Comparison of ENCODE assay signal across 17 cellular contexts in genomic region chr14:74550071-74550470, GRCh38.
"Had no signal": no experiment of that assay in that cellular context is flagged by ENCODE, and none has a peak within 500 bp of the region (broad histone marks: within the 10 kb centered on the region; RNA-seq: fewer than 3 reads in every experiment).

No MANE protein-coding gene starts in this region.

- ATAC-seq: activated CD8-positive, alpha-beta T cell treated with anti-CD3 and anti-CD28 coated beads for 36 hours; gastroesophageal sphincter; heart left ventricle; natural killer cell; T-cell had no signal

- H3K27ac ChIP-seq: brain microvascular endothelial cell, colonic mucosa, gastroesophageal sphincter had no signal

- DNase-seq: activated CD4-positive, alpha-beta T cell treated with anti-CD3 and anti-CD28 coated beads, Interleukin-2, amount 10 ng/mL, durations not matched to agents 24 days and 14 days; activated naive CD4-positive, alpha-beta T cell treated with Interleukin-2 at 50 U/mL for 16 hours; activated naive CD8-positive, alpha-beta T cell treated with anti-CD3 and anti-CD28 coated beads, Interleukin-2, amount 50 U/mL, for 24 hours; activated T-cell treated with anti-CD3 and anti-CD28 coated beads, Interleukin-2, amount 50 U/mL, for 24 hours; anterior cingulate cortex; brain microvascular endothelial cell; central memory CD4-positive, alpha-beta T cell; colonic mucosa; erythroblast; left ventricle myocardium superior; natural killer cell; stimulated activated CD4-positive, alpha-beta T cell treated with anti-CD3 and anti-CD28 coated beads, Interleukin-2, amount 100 ng/mL, for 24 hours; stimulated activated naive CD4-positive, alpha-beta T cell treated with Interleukin-2 at 50 U/mL for 16 hours; T-cell had no signal

- H3K4me3 ChIP-seq: colonic mucosa, gastroesophageal sphincter, heart left ventricle had no signal

- H3K27me3 ChIP-seq: brain microvascular endothelial cell, colonic mucosa, gastroesophageal sphincter, heart left ventricle had no signal

- H3K9me3 ChIP-seq: colonic mucosa, gastroesophageal sphincter, heart left ventricle had no signal

- H3K36me3 ChIP-seq: colonic mucosa had no signal

- H3K4me1 ChIP-seq: colonic mucosa had no signal
